10 cellular contexts compared by ENCODE assay signal in the genomic region with DNA sequence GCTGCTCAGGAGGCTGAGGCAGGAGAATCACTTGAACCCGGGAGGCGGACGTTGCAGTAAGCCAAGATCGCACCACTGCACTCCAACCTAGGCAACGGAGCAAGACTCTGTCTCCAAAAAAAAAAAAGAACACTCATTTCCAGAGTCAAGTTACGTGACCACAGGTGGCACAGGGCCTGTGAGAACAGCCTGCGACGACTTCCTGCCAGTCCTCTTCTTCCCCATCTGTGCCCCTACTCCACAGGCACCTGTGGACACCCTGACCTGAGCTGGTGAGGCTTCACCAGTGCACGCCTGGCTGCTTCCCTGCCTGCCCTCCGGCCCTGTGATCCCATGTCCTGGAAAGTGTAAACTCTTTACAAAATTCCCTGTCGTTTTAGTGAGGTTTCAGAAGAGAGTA.
DNase-seq lines count a peak whose midpoint lies in the region; ATAC-seq and TF ChIP-seq lines count a peak whose summit lies in the region.
"Had no signal": no experiment of that assay in that cellular context is flagged by ENCODE, and none has a peak within 500 bp of the region (broad histone marks: within the 10 kb centered on the region; RNA-seq: fewer than 3 reads in every experiment).

No MANE protein-coding gene starts in this region.

- DNase-seq in activated CD8-positive, alpha-beta memory T cell treated with anti-CD3 and anti-CD28 coated beads, Interleukin-2, amount 10 ng/mL, durations not matched to agents 7 days and 5 days: peak; percentile 73
- DNase-seq in activated CD8-positive, alpha-beta memory T cell treated with anti-CD3 and anti-CD28 coated beads, Interleukin-2, amount 50 U/mL, for 4 hours: no peak
- peak; percentile 61 for DNase-seq in activated CD4-positive, alpha-beta memory T cell treated with anti-CD3 and anti-CD28 coated beads, Interleukin-2, amount 10 ng/mL, durations not matched to agents 7 days and 5 days
- peak; percentile 11 to 54 (median 22) for DNase-seq in stimulated activated naive CD4-positive, alpha-beta T cell (lab: John Stamatoyannopoulos, UW)
- DNase-seq in GM03348 (ENCODE audit: low spot score) (no peak), colonic mucosa (no peak), activated gamma-delta T cell (lab: John Stamatoyannopoulos, UW) (no peak)
- DNase-seq: kidney glomerular epithelial cell had no signal

- peaks cover 34% of the 10 kb centered on the region for H3K36me3 Mint-ChIP-seq in activated CD8-positive, alpha-beta memory T cell treated with anti-CD3 and anti-CD28 coated beads, Interleukin-2, amount 10 ng/mL, durations not matched to agents 7 days and 5 days
- peaks cover 59% of the 10 kb centered on the region for H3K36me3 Mint-ChIP-seq in activated CD4-positive, alpha-beta memory T cell treated with anti-CD3 and anti-CD28 coated beads, Interleukin-2, amount 10 ng/mL, durations not matched to agents 7 days and 5 days (ENCODE audit: low read depth)

- TF ChIP-seq CTCF in colonic mucosa (IDR thresholded peaks at IDR 0.05): no peak

- H3K9ac ChIP-seq in colonic mucosa (ENCODE audit: low read depth in 2 of 2, low read length in 2 of 2): no peak overlapping the region

- no peaks in the 10 kb centered on the region for H3K36me3 ChIP-seq in colonic mucosa

- H3K27ac Mint-ChIP-seq in activated CD8-positive, alpha-beta memory T cell treated with anti-CD3 and anti-CD28 coated beads, Interleukin-2, amount 10 ng/mL, durations not matched to agents 7 days and 5 days: peak overlapping the region; percentile 91
- H3K27ac Mint-ChIP-seq in activated CD4-positive, alpha-beta memory T cell treated with anti-CD3 and anti-CD28 coated beads, Interleukin-2, amount 10 ng/mL, durations not matched to agents 7 days and 5 days: peak overlapping the region; percentile 79

- no peaks in the 10 kb centered on the region for H3K9me3 ChIP-seq in colonic mucosa
- H3K9me3 ChIP-seq: SJSA1 had no signal

- H3K4me3 Mint-ChIP-seq in activated CD8-positive, alpha-beta memory T cell treated with anti-CD3 and anti-CD28 coated beads, Interleukin-2, amount 10 ng/mL, durations not matched to agents 7 days and 5 days: no peak overlapping the region
- peak overlapping the region; percentile 33 for H3K4me3 Mint-ChIP-seq in activated CD4-positive, alpha-beta memory T cell treated with anti-CD3 and anti-CD28 coated beads, Interleukin-2, amount 10 ng/mL, durations not matched to agents 7 days and 5 days

- H3K27me3 ChIP-seq in colonic mucosa: no peaks in the 10 kb centered on the region
- H3K27me3 ChIP-seq: SJSA1 had no signal

- H3K27me3 Mint-ChIP-seq in activated CD8-positive, alpha-beta memory T cell treated with anti-CD3 and anti-CD28 coated beads, Interleukin-2, amount 10 ng/mL, durations not matched to agents 7 days and 5 days: no peaks in the 10 kb centered on the region
- H3K27me3 Mint-ChIP-seq in activated CD4-positive, alpha-beta memory T cell treated with anti-CD3 and anti-CD28 coated beads, Interleukin-2, amount 10 ng/mL, durations not matched to agents 7 days and 5 days: no peaks in the 10 kb centered on the region

- POLR2A ChIA-PET in activated CD4-positive, alpha-beta memory T cell treated with anti-CD3 and anti-CD28 coated beads, Interleukin-2, amount 10 ng/mL, durations not matched to agents 7 days and 5 days (lab: Charles Lee): interaction anchor here (0.9 to 8.5 kb wide), 3 partner anchors 14 to 30 kb away, joined by 3 to 87 read pairs (median 7); no protein-coding TSS in a partner anchor

- CTCF ChIA-PET in activated CD8-positive, alpha-beta memory T cell treated with anti-CD3 and anti-CD28 coated beads, Interleukin-2, amount 10 ng/mL, durations not matched to agents 7 days and 5 days (lab: Charles Lee): interaction anchor here (1.0 kb wide), 1 partner anchor 69 kb away, joined by 3 read pairs; no protein-coding TSS in a partner anchor
- CTCF ChIA-PET in activated CD4-positive, alpha-beta memory T cell treated with anti-CD3 and anti-CD28 coated beads, Interleukin-2, amount 10 ng/mL, durations not matched to agents 7 days and 5 days (lab: Charles Lee): interaction anchor here (1.0 kb wide), 1 partner anchor 132 kb away, joined by 4 read pairs; no protein-coding TSS in a partner anchor

- peaks cover 84% of the 10 kb centered on the region for H3K4me1 Mint-ChIP-seq in activated CD8-positive, alpha-beta memory T cell treated with anti-CD3 and anti-CD28 coated beads, Interleukin-2, amount 10 ng/mL, durations not matched to agents 7 days and 5 days
- peaks cover 89% of the 10 kb centered on the region for H3K4me1 Mint-ChIP-seq in activated CD4-positive, alpha-beta memory T cell treated with anti-CD3 and anti-CD28 coated beads, Interleukin-2, amount 10 ng/mL, durations not matched to agents 7 days and 5 days

- H3K9me3 Mint-ChIP-seq in activated CD8-positive, alpha-beta memory T cell treated with anti-CD3 and anti-CD28 coated beads, Interleukin-2, amount 10 ng/mL, durations not matched to agents 7 days and 5 days (ENCODE audit: low read depth): no peaks in the 10 kb centered on the region
- H3K9me3 Mint-ChIP-seq in activated CD4-positive, alpha-beta memory T cell treated with anti-CD3 and anti-CD28 coated beads, Interleukin-2, amount 10 ng/mL, durations not matched to agents 7 days and 5 days: no peaks in the 10 kb centered on the region

- no peak overlapping the region for H3K27ac ChIP-seq in colonic mucosa
- H3K27ac ChIP-seq: SJSA1 had no signal

- H3K4me1 ChIP-seq in colonic mucosa: peaks cover 8% of the 10 kb centered on the region

- intact Hi-C loops in colonic mucosa (cut with DNase I): no loop called here

- no peak overlapping the region for H3K4me3 ChIP-seq in colonic mucosa
- H3K4me3 ChIP-seq: SJSA1 had no signal

- peak; percentile 80 for ATAC-seq in activated CD8-positive, alpha-beta memory T cell treated with anti-CD3 and anti-CD28 coated beads, Interleukin-2, amount 10 ng/mL, durations not matched to agents 7 days and 5 days
- peak; percentile 58 for ATAC-seq in HG03108 (IDR thresholded peaks at IDR 0.05; ENCODE audit: unreplicated experiment)

Comparison
In these comparisons a context has a peak if more than half of its experiments do, and no peak if none do; other contexts are left out.
1. DNase-seq: peak in activated CD8-positive, alpha-beta memory T cell treated with anti-CD3 and anti-CD28 coated beads, Interleukin-2, amount 10 ng/mL, durations not matched to agents 7 days and 5 days (single experiment), activated CD4-positive, alpha-beta memory T cell treated with anti-CD3 and anti-CD28 coated beads, Interleukin-2, amount 10 ng/mL, durations not matched to agents 7 days and 5 days (single experiment) and stimulated activated naive CD4-positive, alpha-beta T cell (6 of 6); none in activated CD8-positive, alpha-beta memory T cell treated with anti-CD3 and anti-CD28 coated beads, Interleukin-2, amount 50 U/mL, for 4 hours (single experiment), GM03348 (single experiment), colonic mucosa (single experiment) and activated gamma-delta T cell (single experiment).